ENCODE assay signal across 27 cellular contexts in the genomic region with DNA sequence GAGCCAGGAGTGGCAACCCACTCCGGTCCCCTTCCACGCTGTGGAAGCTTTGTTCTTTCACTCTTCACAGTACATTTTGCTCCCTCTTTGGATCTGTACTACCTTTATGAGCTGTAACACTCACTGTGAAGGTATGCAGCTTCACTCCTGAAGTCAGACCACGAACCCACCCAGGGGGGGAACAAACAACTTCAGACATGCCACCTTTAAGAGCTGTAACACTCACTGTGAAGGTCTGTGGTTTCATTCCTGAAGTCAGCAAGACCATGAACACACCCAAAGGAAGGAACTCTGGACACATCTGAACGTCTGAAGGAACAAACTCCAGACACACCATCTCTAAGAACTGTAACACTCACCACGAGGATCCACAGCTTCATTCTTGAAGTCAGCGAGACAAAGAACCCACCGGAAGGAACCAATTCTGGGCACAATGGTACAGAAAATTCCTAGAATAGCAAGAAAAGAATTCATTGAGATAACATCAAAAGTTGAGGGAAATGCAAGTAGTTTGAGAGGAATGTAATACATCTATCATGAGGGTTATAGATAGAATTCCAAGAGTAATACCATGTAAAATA.
DNase-seq lines count a peak whose midpoint lies in the region; ATAC-seq, FAIRE-seq and TF ChIP-seq lines count a peak whose summit lies in the region.
"Had no signal": no experiment of that assay in that cellular context is flagged by ENCODE, and none has a peak within 500 bp of the region (broad histone marks: within the 10 kb centered on the region; RNA-seq: fewer than 3 reads in every experiment).

No MANE protein-coding gene starts in this region.

- BruUV-seq in endothelial cell of umbilical vein (replicated peaks; lab: Mats Ljungman, UMichigan) (TSS peak; percentile 90), OCI-LY7 (replicated peaks; lab: Mats Ljungman, UMichigan) (no TSS peak)

- no peak overlapping the region for H3K4me2 ChIP-seq in endothelial cell of umbilical vein (ENCODE audit: insufficient read depth, low read length)
- no peak overlapping the region for H3K4me2 ChIP-seq in OCI-LY7 (ENCODE audit: low read length)

- H3K4me3 Mint-ChIP-seq in activated CD4-positive, alpha-beta T cell treated with anti-CD3 and anti-CD28 coated beads, Interleukin-2, amount 10 ng/mL, durations not matched to agents 7 days and 5 days = no peak overlapping the region
- H3K4me3 Mint-ChIP-seq: activated naive CD8-positive, alpha-beta T cell; activated T-cell treated with anti-CD3 and anti-CD28 coated beads, Interleukin-2, amount 50 U/mL, for 4 hours; CD14-positive monocyte; HFFc6; IgD-negative memory B cell; mesothelial cell of epicardium; natural killer cell treated with Interleukin-12 subunit alpha and Interleukin-12 subunit beta and Interleukin-15 and Interleukin-18, amount 100 ng/mL, for 72 hours had no signal

- peak; percentile 87 for FAIRE-seq in H54 (lab: Jason Lieb, UNC)
- FAIRE-seq in endothelial cell of umbilical vein (lab: Jason Lieb, UNC) = peak; percentile 59
- FAIRE-seq: kidney had no signal

- no peak for TF ChIP-seq CTCF in RWPE1 (conservative IDR thresholded peaks at IDR 0.05; ENCODE audit: low read depth)
- no peak for TF ChIP-seq CTCF in endothelial cell of umbilical vein (IDR thresholded peaks at IDR 0.05; ENCODE audit: extremely low read depth in 1 of 2, insufficient read depth in 1 of 2, low read depth in 1 of 2, low read length in 2 of 2)
- no peak for TF ChIP-seq CTCF in lung (IDR thresholded peaks at IDR 0.05; ENCODE audit: control extremely low read depth, extremely low read depth)
- TF ChIP-seq CTCF in OCI-LY7 (conservative IDR thresholded peaks at IDR 0.05; ENCODE audit: low read length) = no peak

- H4K20me1 ChIP-seq in endothelial cell of umbilical vein (replicated peaks; ENCODE audit: control insufficient read depth, extremely low read depth, insufficient read depth, low read length) (no peaks in the 10 kb centered on the region), OCI-LY7 (ENCODE audit: insufficient read depth, low read length) (no peaks in the 10 kb centered on the region)

- H3K79me2 ChIP-seq in endothelial cell of umbilical vein (ENCODE audit: control insufficient read depth, insufficient read depth, low read length) (no peaks in the 10 kb centered on the region), OCI-LY7 (ENCODE audit: insufficient read depth, low read depth, low read length) (no peaks in the 10 kb centered on the region)

- no peaks in the 10 kb centered on the region for H3K27me3 Mint-ChIP-seq in activated CD4-positive, alpha-beta T cell treated with anti-CD3 and anti-CD28 coated beads, Interleukin-2, amount 10 ng/mL, durations not matched to agents 7 days and 5 days
- H3K27me3 Mint-ChIP-seq: activated naive CD8-positive, alpha-beta T cell; IgD-negative memory B cell; natural killer cell treated with Interleukin-12 subunit alpha and Interleukin-12 subunit beta and Interleukin-15 and Interleukin-18, amount 100 ng/mL, for 72 hours had no signal

- H2AFZ ChIP-seq in endothelial cell of umbilical vein (ENCODE audit: low read depth, low read length) (peak overlapping the region; percentile 89), OCI-LY7 (ENCODE audit: low read length) (no peak overlapping the region)

- H3K36me3 ChIP-seq in endothelial cell of umbilical vein (ENCODE audit: control insufficient read depth in 2 of 2, extremely low read depth in 1 of 2, insufficient read depth in 2 of 2, low read length in 2 of 2) = no peaks in the 10 kb centered on the region
- H3K36me3 ChIP-seq in lung (ENCODE audit: control insufficient read depth in 2 of 2, insufficient read depth in 2 of 2, low read length in 2 of 2) = no peaks in the 10 kb centered on the region
- H3K36me3 ChIP-seq in OCI-LY7 (ENCODE audit: insufficient read depth, low read length) = no peaks in the 10 kb centered on the region
- H3K36me3 ChIP-seq: brain microvascular endothelial cell, sigmoid colon, uterus had no signal

- 76 to 82% methylated on average over 7 of the region's 7 CpGs for WGBS in lung, 2 donors

- no peak overlapping the region for H3K27ac Mint-ChIP-seq in activated CD4-positive, alpha-beta T cell treated with anti-CD3 and anti-CD28 coated beads, Interleukin-2, amount 10 ng/mL, durations not matched to agents 7 days and 5 days
- H3K27ac Mint-ChIP-seq: activated naive CD8-positive, alpha-beta T cell; CD14-positive monocyte; HFFc6; mesothelial cell of epicardium; natural killer cell treated with Interleukin-12 subunit alpha and Interleukin-12 subunit beta and Interleukin-15 and Interleukin-18, amount 100 ng/mL, for 72 hours had no signal

- H3K27ac ChIP-seq in RWPE1 (no peak overlapping the region), endothelial cell of umbilical vein (ENCODE audit: insufficient read depth, low read depth, low read length) (peak overlapping the region; percentile 83), lung (ENCODE audit: low read depth in 1 of 2, low read length in 1 of 2) (no peak overlapping the region), OCI-LY7 (ENCODE audit: low read depth, low read length, poor library complexity, severe bottlenecking) (no peak overlapping the region)
- H3K27ac ChIP-seq: brain microvascular endothelial cell, coronary artery, sigmoid colon, SK-N-MC, uterus had no signal

- intact Hi-C loops in endothelial cell of umbilical vein (cut with micrococcal nuclease) = loop anchor here (1.0 kb wide), 1 partner anchor 37 kb away; no protein-coding TSS in a partner anchor
- intact Hi-C loops in OCI-LY7 (cut with micrococcal nuclease; ENCODE audit: unreplicated experiment) = no loop called here

- POLR2A ChIA-PET in RWPE1 (lab: Yijun Ruan, JAX; ENCODE audit: low non-redundant PET) = no interaction called here
- POLR2A ChIA-PET in endothelial cell of umbilical vein (lab: Charles Lee) = no interaction called here
- POLR2A ChIA-PET in activated CD4-positive, alpha-beta T cell treated with anti-CD3 and anti-CD28 coated beads, Interleukin-2, amount 10 ng/mL, durations not matched to agents 7 days and 5 days (lab: Charles Lee) = no interaction called here
- POLR2A ChIA-PET in OCI-LY7 (lab: Charles Lee) = interaction anchor here (0.7 kb wide), 1 partner anchor 799 kb away, joined by 3 read pairs; no protein-coding TSS in a partner anchor

- DNase-seq in H54 (ENCODE audit: insufficient read length, low spot score) (no peak), RWPE1 (ENCODE audit: low spot score) (peak; percentile 17), endothelial cell of umbilical vein (ENCODE audit: low read depth, low spot score) (peak; percentile 36), lung (ENCODE audit: low spot score) (no peak), SW 1271 (lab: John Stamatoyannopoulos, UW) (no peak), SKM-1 (lab: John Stamatoyannopoulos, UW; ENCODE audit: unreplicated experiment) (no peak), OCI-LY7 (ENCODE audit: low spot score) (no peak)
- no peak for DNase-seq in activated CD4-positive, alpha-beta T cell treated with anti-CD3 and anti-CD28 coated beads, Interleukin-2, amount 10 ng/mL, durations not matched to agents 7 days and 5 days
- DNase-seq: activated CD4-positive, CD25-positive, alpha-beta regulatory T cell treated with anti-CD3 and anti-CD28 coated beads, Interleukin-2, amount 50 U/mL, for 72 hours; activated T-cell treated with anti-CD3 and anti-CD28 coated beads, Interleukin-2, amount 50 U/mL, for 4 hours; brain microvascular endothelial cell; HFFc6; hippocampal formation; kidney; MM.1S; NCI-H1694; sigmoid colon; T1000; uterus had no signal

- H3K36me3 Mint-ChIP-seq in activated CD4-positive, alpha-beta T cell treated with anti-CD3 and anti-CD28 coated beads, Interleukin-2, amount 10 ng/mL, durations not matched to agents 7 days and 5 days (ENCODE audit: low read depth) = no peaks in the 10 kb centered on the region
- H3K36me3 Mint-ChIP-seq: activated naive CD8-positive, alpha-beta T cell; CD14-positive monocyte; IgD-negative memory B cell; mesothelial cell of epicardium; natural killer cell treated with Interleukin-12 subunit alpha and Interleukin-12 subunit beta and Interleukin-15 and Interleukin-18, amount 100 ng/mL, for 72 hours had no signal

- no peak overlapping the region for H3K4me3 ChIP-seq in endothelial cell of umbilical vein (replicated peaks in 1 of 3; ENCODE audit: insufficient read depth in 1 of 3, low read depth in 1 of 3, low read length in 3 of 3)
- peak overlapping the region; percentile 4 for H3K4me3 ChIP-seq in lung
- H3K4me3 ChIP-seq in OCI-LY7 (ENCODE audit: low read depth, low read length, poor library complexity, severe bottlenecking) = no peak overlapping the region
- H3K4me3 ChIP-seq: coronary artery, sigmoid colon, SK-N-MC, uterus had no signal

- peaks cover 17% of the 10 kb centered on the region for H3K4me1 ChIP-seq in endothelial cell of umbilical vein (ENCODE audit: control insufficient read depth, extremely low read depth, insufficient read depth, low read length)
- no peaks in the 10 kb centered on the region for H3K4me1 ChIP-seq in lung (ENCODE audit: control insufficient read depth in 2 of 2, insufficient read depth in 2 of 2, low read length in 2 of 2)
- no peaks in the 10 kb centered on the region for H3K4me1 ChIP-seq in OCI-LY7 (ENCODE audit: insufficient read depth, low read length, poor library complexity, severe bottlenecking)
- H3K4me1 ChIP-seq: sigmoid colon, uterus had no signal

- CTCF ChIA-PET in RWPE1 (lab: Yijun Ruan, JAX) (interaction anchor here (0.6 kb wide), 1 partner anchor 326 kb away, joined by 7 read pairs; no protein-coding TSS in a partner anchor), endothelial cell of umbilical vein (lab: Charles Lee) (interaction anchor here (0.6 kb wide), 2 partner anchors 116 to 140 kb away, joined by 4 read pairs; no protein-coding TSS in a partner anchor), OCI-LY7 (lab: Charles Lee; ENCODE audit: unreplicated experiment) (no interaction called here)
- CTCF ChIA-PET in activated CD4-positive, alpha-beta T cell treated with anti-CD3 and anti-CD28 coated beads, Interleukin-2, amount 10 ng/mL, durations not matched to agents 7 days and 5 days (lab: Charles Lee) = no interaction called here

- no peaks in the 10 kb centered on the region for H3K4me1 Mint-ChIP-seq in activated CD4-positive, alpha-beta T cell treated with anti-CD3 and anti-CD28 coated beads, Interleukin-2, amount 10 ng/mL, durations not matched to agents 7 days and 5 days
- H3K4me1 Mint-ChIP-seq: CD14-positive monocyte, IgD-negative memory B cell had no signal

- ATAC-seq in lung (ENCODE audit: insufficient read depth, low FRiP score) = no peak
- ATAC-seq: activated T-cell treated with anti-CD3 and anti-CD28 coated beads, Interleukin-2, amount 50 U/mL, for 4 hours; natural killer cell treated with Interleukin-12 subunit alpha and Interleukin-12 subunit beta and Interleukin-15 and Interleukin-18, amount 100 ng/mL, for 72 hours; Panc1 had no signal

- no peak overlapping the region for H3K9ac ChIP-seq in endothelial cell of umbilical vein (replicated peaks; ENCODE audit: extremely low read depth, insufficient read depth, low read length)

- TF ChIP-seq POLR2A in H54 (IDR thresholded peaks at IDR 0.05; ENCODE audit: low read depth, low read length) = no peak
- no peak for TF ChIP-seq POLR2A in endothelial cell of umbilical vein (IDR thresholded peaks at IDR 0.05; ENCODE audit: low read depth, low read length)

- H3K27me3 ChIP-seq in endothelial cell of umbilical vein (ENCODE audit: control insufficient read depth in 2 of 2, insufficient read depth in 2 of 2, low read length in 2 of 2) = no peaks in the 10 kb centered on the region
- H3K27me3 ChIP-seq in lung (ENCODE audit: control insufficient read depth, insufficient read depth) = no peaks in the 10 kb centered on the region
- H3K27me3 ChIP-seq: brain microvascular endothelial cell, sigmoid colon, uterus had no signal

- no peaks in the 10 kb centered on the region for H3K9me2 ChIP-seq in OCI-LY7 (ENCODE audit: insufficient read depth, low read length)

- H3K9me1 ChIP-seq in endothelial cell of umbilical vein (replicated peaks; ENCODE audit: control insufficient read depth, extremely low read depth, insufficient read depth, low read length) = no peaks in the 10 kb centered on the region

- dilution Hi-C loops in endothelial cell of umbilical vein (cut with MboI; ENCODE audit: extremely low pct_ligation_motif_present, low sequenced_read_pairs) = no loop called here

- peaks cover 4% of the 10 kb centered on the region for H3K9me3 Mint-ChIP-seq in activated CD4-positive, alpha-beta T cell treated with anti-CD3 and anti-CD28 coated beads, Interleukin-2, amount 10 ng/mL, durations not matched to agents 7 days and 5 days

- H3K9me3 ChIP-seq in endothelial cell of umbilical vein (replicated peaks; ENCODE audit: control insufficient read depth, insufficient read depth, low read length) (no peaks in the 10 kb centered on the region), lung (ENCODE audit: control insufficient read depth in 2 of 2, insufficient read depth in 1 of 2, low read length in 1 of 2) (peaks cover 0 to 2% of the 10 kb centered on the region in 2 donors), OCI-LY7 (ENCODE audit: low read length) (peaks cover 22% of the 10 kb centered on the region)
- H3K9me3 ChIP-seq: sigmoid colon, uterus had no signal

Comparison
In these comparisons a context has a peak if more than half of its experiments do, and no peak if none do; other contexts are left out.
1. DNase-seq: peak in RWPE1 (single experiment) and endothelial cell of umbilical vein (single experiment); none in H54 (single experiment), lung (single experiment), SW 1271 (0 of 2), activated CD4-positive, alpha-beta T cell treated with anti-CD3 and anti-CD28 coated beads, Interleukin-2, amount 10 ng/mL, durations not matched to agents 7 days and 5 days (single experiment), SKM-1 (single experiment) and OCI-LY7 (single experiment).
2. CTCF ChIA-PET loops: an anchor here in RWPE1 (0.6 kb wide) and endothelial cell of umbilical vein (0.6 kb wide); none called in activated CD4-positive, alpha-beta T cell treated with anti-CD3 and anti-CD28 coated beads, Interleukin-2, amount 10 ng/mL, durations not matched to agents 7 days and 5 days and OCI-LY7.